ENCODE assay signal across 26 cellular contexts in the genomic region with DNA sequence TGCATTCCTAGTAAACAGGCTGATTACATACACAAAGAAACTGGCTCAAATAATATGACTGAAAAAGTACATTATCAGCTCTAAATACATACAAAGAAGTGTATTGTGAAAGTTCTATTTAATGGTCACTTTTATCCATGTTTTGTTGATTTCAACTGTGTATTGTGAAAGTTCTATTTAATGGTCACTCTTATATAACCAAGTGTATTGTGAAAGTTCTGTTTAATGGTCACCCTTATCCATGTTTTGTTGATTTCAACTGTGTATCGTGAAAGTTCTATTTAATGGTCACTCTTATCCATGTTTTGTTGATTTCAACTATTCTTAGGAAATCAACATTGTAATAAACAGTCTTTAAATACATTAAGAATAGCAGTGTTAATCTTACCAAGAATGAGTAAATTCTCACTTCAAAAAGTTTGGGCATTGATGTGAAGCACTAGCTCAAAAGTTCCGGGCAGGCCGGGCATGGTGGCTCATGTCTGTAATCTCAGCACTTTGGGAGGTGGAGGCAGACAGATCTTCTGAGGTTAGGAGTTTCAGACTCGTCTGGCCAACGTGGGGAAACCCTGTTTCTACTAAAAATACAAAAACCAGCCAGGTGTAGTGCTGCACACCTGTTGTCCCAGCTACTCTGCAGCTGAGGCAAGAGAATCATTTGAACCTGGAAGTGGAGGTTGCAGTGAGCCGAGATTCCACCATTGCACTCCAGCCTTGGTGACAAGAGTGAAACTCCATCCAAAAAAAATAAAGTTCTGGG. TPM values are rescaled to one million over a fixed set of nuclear protein-coding genes. Genes with fewer than 3 reads are reported as not detected.
"Had no signal": no experiment of that assay in that cellular context is flagged by ENCODE, and none has a peak within 500 bp of the region (broad histone marks: within the 10 kb centered on the region; RNA-seq: fewer than 3 reads in every experiment).

No MANE protein-coding gene starts in this region.

- H2AFZ ChIP-seq: PC-9 had no signal

- H3K9me3 ChIP-seq: Peyer's patch, SJSA1 had no signal

- H3K27me3 ChIP-seq: Peyer's patch, SJSA1 had no signal

- H3K4me3 ChIP-seq: PC-9, Peyer's patch, SJSA1, SK-N-MC had no signal

- DNase-seq: IMR-90; KG1; NCI-H1092; NCI-H1105 treated with DMSO at 0.1 percent for 48 hours; NCI-H1417 treated with DMSO at 0.1 percent for 48 hours; NCI-H146; NCI-H1694 treated with DMSO at 0.1 percent for 48 hours; NCI-H1930; NCI-H2081; NCI-H2107; NCI-H2227 treated with DMSO at 0.1 percent for 48 hours; NCI-H524; NCI-H526 treated with DMSO at 0.1 percent for 48 hours; NCI-H748 treated with DMSO at 0.1 percent for 48 hours; NK-92 treated with Interleukin-12 subunit alpha and Interleukin-12 subunit beta, amount 100 ng/mL, for 24 hours; OCI-M1; PC-9; Peyer's patch; Right ventricle myocardium superior; SIG-M5 had no signal

- H3K4me1 ChIP-seq: Peyer's patch, SJSA1 had no signal

- H3K27ac ChIP-seq: PC-9, Peyer's patch, SJSA1, SK-N-MC had no signal

- H3K4me2 ChIP-seq: PC-9 had no signal

- H3K36me3 ChIP-seq: Peyer's patch, SJSA1 had no signal

RNA-seq across cellular contexts. Expression of a gene that starts 34.8 kb away (rescaled TPM):
- total RNA-seq: HT-29, IMR-90, LHCN-M2, MCF 10A, PC-9, Peyer's patch, Right ventricle myocardium superior, RPMI7951, SJSA1 had no signal
- polyA plus RNA-seq: IMR-90 had no signal
